ENCODE assay signal across 8 cellular contexts in genomic region chr15:58724471-58724870, GRCh38. TPM values are rescaled to one million over a fixed set of nuclear protein-coding genes. Genes with fewer than 3 reads are reported as not detected.
DNase-seq lines count a peak whose midpoint lies in the region; ATAC-seq and TF ChIP-seq lines count a peak whose summit lies in the region.
"Had no signal": no experiment of that assay in that cellular context is flagged by ENCODE, and none has a peak within 500 bp of the region (broad histone marks: within the 10 kb centered on the region; RNA-seq: fewer than 3 reads in every experiment).

No MANE protein-coding gene starts in this region.

- H3K4me1 ChIP-seq in OCI-LY3 (ENCODE audit: low read length), result peaks cover 16% of the 10 kb centered on the region
- peaks cover 13 to 42% of the 10 kb centered on the region in 2 donors for H3K4me1 ChIP-seq in left lung
- peaks cover 0 to 56% (median 18%) of the 10 kb centered on the region in 4 donors for H3K4me1 ChIP-seq in tibial nerve

- H3K9me3 ChIP-seq in OCI-LY3 (ENCODE audit: insufficient read depth, low read length) (no peaks in the 10 kb centered on the region), left lung (no peaks in the 10 kb centered on the region), tibial nerve (no peaks in the 10 kb centered on the region)
- H3K9me3 ChIP-seq: thoracic aorta had no signal

- peak; percentile 69 for ATAC-seq in GM18505 (IDR thresholded peaks at IDR 0.05; ENCODE audit: unreplicated experiment)
- peak; percentile 88 for ATAC-seq in HG02610 (IDR thresholded peaks at IDR 0.05; ENCODE audit: unreplicated experiment)
- peak; percentile 85 for ATAC-seq in left lung
- ATAC-seq in HG03025 (IDR thresholded peaks at IDR 0.05; ENCODE audit: low FRiP score, unreplicated experiment), result no peak

- H3K4me3 ChIP-seq in OCI-LY3 (ENCODE audit: low read length) (peak overlapping the region; percentile 52), left lung (no peak overlapping the region), tibial nerve (no peak overlapping the region)
- H3K4me3 ChIP-seq: thoracic aorta had no signal

- TF ChIP-seq CTCF in OCI-LY3 (IDR thresholded peaks at IDR 0.05; ENCODE audit: low read depth, low read length), result no peak
- TF ChIP-seq CTCF in left lung (IDR thresholded peaks at IDR 0.05), result no peak
- TF ChIP-seq CTCF in tibial nerve (IDR thresholded peaks at IDR 0.05), result no peak

- peaks cover 84% of the 10 kb centered on the region for H3K79me2 ChIP-seq in OCI-LY3 (ENCODE audit: low read length)

- DNase-seq in left lung (no peak), mesenteric fat pad (ENCODE audit: low spot score) (no peak), tibial nerve (ENCODE audit: low spot score in 2 of 2) (no peak)

- H3K27me3 ChIP-seq in OCI-LY3 (ENCODE audit: low read depth, low read length) (no peaks in the 10 kb centered on the region), left lung (no peaks in the 10 kb centered on the region), tibial nerve (no peaks in the 10 kb centered on the region)

- intact Hi-C loops in left lung (cut with DNase I), result no loop called here

- WGBS in tibial nerve, 2 donors, result 45 to 50% methylated on average over 1 of the region's 1 CpG

- no peak overlapping the region for H2AFZ ChIP-seq in OCI-LY3 (ENCODE audit: low read depth, low read length)

- peak overlapping the region; percentile 41 for H3K9ac ChIP-seq in OCI-LY3 (ENCODE audit: low read length)

- no peak for TF ChIP-seq EP300 in tibial nerve (IDR thresholded peaks at IDR 0.05)

- peak overlapping the region; percentile 80 for H3K4me2 ChIP-seq in OCI-LY3 (ENCODE audit: low read length)

- H3K36me3 ChIP-seq in OCI-LY3 (replicated peaks; ENCODE audit: low read depth, low read length), result peaks cover 7% of the 10 kb centered on the region
- H3K36me3 ChIP-seq in left lung, result no peaks in the 10 kb centered on the region
- H3K36me3 ChIP-seq in tibial nerve, result peaks cover 0 to 5% (median 0%) of the 10 kb centered on the region in 3 donors
- H3K36me3 ChIP-seq: thoracic aorta had no signal

- peaks cover 8% of the 10 kb centered on the region for H4K20me1 ChIP-seq in OCI-LY3 (ENCODE audit: insufficient read depth, low read length)

- H3K27ac ChIP-seq in OCI-LY3 (ENCODE audit: low read length), result peak overlapping the region; percentile 72
- H3K27ac ChIP-seq in left lung, result no peak overlapping the region
- peak overlapping the region in 1 of 4 donors; percentile 57 for H3K27ac ChIP-seq in tibial nerve

- TF ChIP-seq POLR2A in GM18505 (IDR thresholded peaks at IDR 0.05; ENCODE audit: borderline replicate concordance, extremely low read depth, insufficient read depth, insufficient read length) (no peak), tibial nerve (IDR thresholded peaks at IDR 0.05) (no peak)

RNA-seq across cellular contexts. Expression of gene ADAM10, which starts 25.0 kb away (rescaled TPM):
- total RNA-seq in left lung (100 to 1,000 TPM; 142 to 167 TPM), mesenteric fat pad (93.0 TPM), tibial nerve (100 to 1,000 TPM in 2 of 4 donors, 10 to 100 TPM in 2; 64.8 to 132 (median 94.3) TPM)

RNA-seq across cellular contexts. Expression of gene MINDY2, which starts 46.6 kb away (rescaled TPM):
- total RNA-seq in left lung (10 to 100 TPM; 20.6 to 23.5 TPM), mesenteric fat pad (14.8 TPM), tibial nerve (10 to 100 TPM; 26.1 to 47.4 (median 39.9) TPM)
